In genomic region chr7:112207765-112208164, GRCh38 we compare ENCODE assay signal across 10 cellular contexts. TPM values are rescaled to one million over a fixed set of nuclear protein-coding genes. Genes with fewer than 3 reads are reported as not detected.
A peak's percentile ranks its signal among the peaks of the same experiment; 100 is the strongest.
DNase-seq lines count a peak whose midpoint lies in the region; ATAC-seq and TF ChIP-seq lines count a peak whose summit lies in the region.
"Had no signal": no experiment of that assay in that cellular context is flagged by ENCODE, and none has a peak within 500 bp of the region (broad histone marks: within the 10 kb centered on the region; RNA-seq: fewer than 3 reads in every experiment).

No MANE protein-coding gene starts in this region.

- H3K27ac ChIP-seq in HUES6 (ENCODE audit: low read depth, low read length) (no peak overlapping the region), ascending aorta (no peak overlapping the region)

- DNase-seq in CD14-positive monocyte (ENCODE audit: low spot score) (no peak), ascending aorta (ENCODE audit: low spot score in 2 of 2) (no peak), mesothelial cell of epicardium (ENCODE audit: low spot score in 2 of 2, unreplicated experiment in 2 of 2) (no peak), NCI-H226 (no peak), GM19240 (ENCODE audit: insufficient read length, low spot score) (no peak)
- no peak for DNase-seq in activated CD8-positive, alpha-beta memory T cell treated with anti-CD3 and anti-CD28 coated beads for 24 hours
- DNase-seq: Peyer's patch; stimulated activated CD4-positive, alpha-beta T cell treated with anti-CD3 and anti-CD28 coated beads, Interleukin-15, amount 100 ng/mL, for 24 hours had no signal

- H3K36me3 Mint-ChIP-seq in CD14-positive monocyte (peaks cover 6 to 9% of the 10 kb centered on the region in 2 donors), mesothelial cell of epicardium (no peaks in the 10 kb centered on the region)

- H3K9me3 ChIP-seq in HUES6 (ENCODE audit: control insufficient read depth, insufficient read depth, low read depth, low read length) (no peaks in the 10 kb centered on the region), ascending aorta (no peaks in the 10 kb centered on the region)
- H3K9me3 ChIP-seq: Peyer's patch had no signal

- H3K27ac Mint-ChIP-seq in CD14-positive monocyte (peak overlapping the region in 1 of 7 donors; percentile 25), mesothelial cell of epicardium (no peak overlapping the region)

- H3K4me3 Mint-ChIP-seq in CD14-positive monocyte (peak overlapping the region; percentile 98 to 100), mesothelial cell of epicardium (peak overlapping the region; percentile 95)

- H3K4me1 Mint-ChIP-seq in CD14-positive monocyte, result peaks cover 40% of the 10 kb centered on the region
- H3K4me1 Mint-ChIP-seq in mesothelial cell of epicardium, result peaks cover 36% of the 10 kb centered on the region

- H3K9ac ChIP-seq in HUES6 (ENCODE audit: low read length), result no peak overlapping the region

- H3K36me3 ChIP-seq in HUES6 (ENCODE audit: control insufficient read depth, insufficient read depth, low read length), result no peaks in the 10 kb centered on the region
- no peaks in the 10 kb centered on the region for H3K36me3 ChIP-seq in ascending aorta
- H3K36me3 ChIP-seq: Peyer's patch had no signal

- H3K27me3 Mint-ChIP-seq in CD14-positive monocyte (ENCODE audit: low read depth in 3 of 3), result peaks cover 15 to 22% (median 18%) of the 10 kb centered on the region in 3 donors
- H3K27me3 Mint-ChIP-seq in mesothelial cell of epicardium (ENCODE audit: low read depth), result no peaks in the 10 kb centered on the region

- H3K27me3 ChIP-seq in HUES6 (ENCODE audit: control insufficient read depth, insufficient read depth, low read length) (no peaks in the 10 kb centered on the region), ascending aorta (no peaks in the 10 kb centered on the region)
- H3K27me3 ChIP-seq: Peyer's patch had no signal

- H3K4me3 ChIP-seq in HUES6 (ENCODE audit: low read depth, low read length) (peak overlapping the region; percentile 90), ascending aorta (peak overlapping the region; percentile 82)

- TF ChIP-seq CTCF in CD14-positive monocyte (IDR thresholded peaks at IDR 0.05), result no peak
- TF ChIP-seq CTCF in ascending aorta (IDR thresholded peaks at IDR 0.05), result no peak
- no peak for TF ChIP-seq CTCF in mesothelial cell of epicardium (IDR thresholded peaks at IDR 0.05; ENCODE audit: unreplicated experiment)

- no peak for ATAC-seq in GM18520 (IDR thresholded peaks at IDR 0.05; ENCODE audit: unreplicated experiment)

- H3K9me3 Mint-ChIP-seq in CD14-positive monocyte, result peaks cover 0 to 6% (median 0%) of the 10 kb centered on the region in 7 donors
- no peaks in the 10 kb centered on the region for H3K9me3 Mint-ChIP-seq in mesothelial cell of epicardium

- H3K4me1 ChIP-seq in HUES6 (ENCODE audit: control insufficient read depth, insufficient read depth, low read length), result peaks cover 23% of the 10 kb centered on the region
- H3K4me1 ChIP-seq in ascending aorta, result peaks cover 0 to 7% of the 10 kb centered on the region in 2 donors

- intact Hi-C loops in CD14-positive monocyte (cut with micrococcal nuclease) (loop anchor here (5.0 to 10.0 kb wide), 5 partner anchors 125 to 247 kb away; partner anchors contain the start of gene IFRD1 (in 2 of the 2)), ascending aorta (cut with DNase I) (loop anchor here (5.0 to 10.0 kb wide), 5 partner anchors 185 to 727 kb away; partner anchors contain the start of genes IMMP2L and LSMEM1)

RNA-seq across cellular contexts. Expression of gene ZNF277, which starts 1.3 kb away (rescaled TPM):
- 10 to 100 TPM; 17.5 to 20.7 TPM for polyA plus RNA-seq in CD14-positive monocyte
- 0.43 TPM for total RNA-seq in ascending aorta
- 22.3 to 25.4 TPM (median 23.7 TPM) in 3 replicates for total RNA-seq in mesothelial cell of epicardium

RNA-seq across cellular contexts. Expression of gene DOCK4, which starts 1.6 kb away (rescaled TPM):
- 1 to 10 TPM; 1.3 to 2.7 TPM for polyA plus RNA-seq in CD14-positive monocyte
- total RNA-seq in ascending aorta (43.5 TPM), mesothelial cell of epicardium (27.7 to 29.4 TPM (median 28.9 TPM) in 3 replicates)

Comparison
In these comparisons a context has a peak if more than half of its experiments do, and no peak if none do; other contexts are left out.
1. RNA of gene ZNF277, which starts 1.3 kb away (total RNA-seq): 22.3 to 25.4 TPM in mesothelial cell of epicardium; 0.43 TPM in ascending aorta (single experiment); every median in the first group is over 10 times any median in the second.